7 cellular contexts compared by ENCODE assay signal in the genomic region with DNA sequence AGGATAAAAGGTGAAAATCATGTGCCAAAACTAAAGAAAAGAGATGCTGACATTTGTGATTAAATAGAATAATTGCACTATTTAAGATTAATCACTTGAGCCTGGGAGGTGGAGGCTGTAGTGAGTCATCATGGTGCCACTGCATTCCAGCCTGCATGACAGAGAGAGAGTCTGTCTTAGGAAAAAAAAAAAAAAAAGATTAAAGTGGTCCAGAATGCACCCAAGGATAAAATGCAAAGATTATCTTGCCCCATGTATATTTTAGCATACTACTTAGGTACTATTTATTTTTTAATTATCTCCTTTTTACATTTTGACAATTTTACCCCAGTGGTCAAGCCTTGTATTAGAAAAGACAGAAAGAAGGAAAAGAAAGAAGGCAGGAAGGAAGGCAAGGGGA.
DNase-seq lines count a peak whose midpoint lies in the region; FAIRE-seq and TF ChIP-seq lines count a peak whose summit lies in the region.
"Not testable (repeated sequence)": the region's sequence is repeated elsewhere in the genome, so short reads cannot be mapped to it uniquely, and the experiment has no call there.

No MANE protein-coding gene starts in this region.

- H3K27ac Mint-ChIP-seq in HFFc6 (peak overlapping the region; percentile 10; the same call in 1 of the 2 replicates), astrocyte (ENCODE audit: unreplicated experiment) (peak overlapping the region; percentile 49)

- peak; percentile 53 for DNase-seq in Caki2 (ENCODE audit: low read depth)
- DNase-seq in HFFc6, result peak; percentile 23
- peak; percentile 65 for DNase-seq in astrocyte (ENCODE audit: low read depth)
- DNase-seq in cardiac fibroblast (ENCODE audit: low read depth in 2 of 2), result peak; percentile 27 to 44
- peak; percentile 8 to 73 for DNase-seq in fibroblast of lung (ENCODE audit: low read depth in 2 of 2)
- peak; percentile 35 for DNase-seq in foreskin melanocyte
- peak; percentile 3 for DNase-seq in non-pigmented ciliary epithelial cell (ENCODE audit: low read depth)

- peak overlapping the region; percentile 26 for H3K4me2 ChIP-seq in astrocyte (ENCODE audit: low read length)
- H3K4me2 ChIP-seq in fibroblast of lung (ENCODE audit: extremely low read depth, insufficient read depth, low read length), result not testable (repeated sequence)

- H4K20me1 ChIP-seq in astrocyte (ENCODE audit: insufficient read depth, low read length); fibroblast of lung (ENCODE audit: control insufficient read depth, extremely low read depth, insufficient read depth, low read length): not testable (repeated sequence)

- H3K4me3 Mint-ChIP-seq in HFFc6; astrocyte (ENCODE audit: unreplicated experiment): not testable (repeated sequence)

- H3K79me2 ChIP-seq in astrocyte (ENCODE audit: insufficient read depth, low read length); fibroblast of lung (ENCODE audit: control insufficient read depth, insufficient read depth, low read length): not testable (repeated sequence)

- not testable (repeated sequence) for H3K36me3 ChIP-seq in astrocyte (ENCODE audit: insufficient read depth, low read length); fibroblast of lung (ENCODE audit: control insufficient read depth, insufficient read depth, low read length)

- FAIRE-seq in astrocyte (lab: Jason Lieb, UNC), result not testable (repeated sequence)

- H3K27me3 Mint-ChIP-seq in HFFc6 (ENCODE audit: insufficient read depth); astrocyte (ENCODE audit: low read depth, unreplicated experiment): not testable (repeated sequence)

- H3K36me3 Mint-ChIP-seq in HFFc6 (ENCODE audit: low read depth); astrocyte (ENCODE audit: low read depth, unreplicated experiment): not testable (repeated sequence)

- not testable (repeated sequence) for H3K4me3 ChIP-seq in astrocyte (ENCODE audit: insufficient read depth, low read depth, low read length); cardiac fibroblast (replicated peaks in 1 of 2; ENCODE audit: low read depth in 2 of 2, low read length in 2 of 2); fibroblast of lung (replicated peaks in 1 of 4; ENCODE audit: control extremely low read depth in 1 of 4, insufficient read depth in 1 of 4, low read depth in 3 of 4, low read length in 4 of 4)

- not testable (repeated sequence) for TF ChIP-seq CTCF in HFFc6 (IDR thresholded peaks at IDR 0.05); astrocyte (IDR thresholded peaks at IDR 0.05; ENCODE audit: insufficient read depth, low read depth, low read length); cardiac fibroblast (IDR thresholded peaks at IDR 0.05; ENCODE audit: low read depth, low read length); fibroblast of lung (conservative IDR thresholded peaks at IDR 0.05 in 1 of 2, IDR thresholded peaks at IDR 0.05 in 1 of 2; ENCODE audit: low read depth in 1 of 2, low read length in 2 of 2)

- H2AFZ ChIP-seq in astrocyte (ENCODE audit: low read depth, low read length); fibroblast of lung (ENCODE audit: low read length): not testable (repeated sequence)

- not testable (repeated sequence) for H3K27me3 ChIP-seq in astrocyte (ENCODE audit: insufficient read depth, low read length); fibroblast of lung (ENCODE audit: control insufficient read depth, insufficient read depth, low read length)

- peaks cover 13% of the 10 kb centered on the region for H3K4me1 Mint-ChIP-seq in HFFc6 (ENCODE audit: low read depth)
- not testable (repeated sequence) for H3K4me1 Mint-ChIP-seq in astrocyte (ENCODE audit: low read depth, unreplicated experiment)

- not testable (repeated sequence) for H3K4me1 ChIP-seq in astrocyte (ENCODE audit: insufficient read depth, low read length); fibroblast of lung (ENCODE audit: control insufficient read depth, extremely low read depth, insufficient read depth, low read length)

- H3K9me3 ChIP-seq in astrocyte (ENCODE audit: insufficient read depth, low read depth, low read length); fibroblast of lung (ENCODE audit: control insufficient read depth, insufficient read depth, low read depth, low read length): not testable (repeated sequence)

- peak overlapping the region; percentile 12 for H3K27ac ChIP-seq in astrocyte (ENCODE audit: low read depth, low read length)
- H3K27ac ChIP-seq in fibroblast of lung (ENCODE audit: insufficient read depth, low read length), result not testable (repeated sequence)

- not testable (repeated sequence) for H3K9me3 Mint-ChIP-seq in HFFc6; astrocyte (ENCODE audit: unreplicated experiment)

- in situ Hi-C loops in Caki2 (cut with HindIII; ENCODE audit: low pct_unique_long_range_greater_than_20kb, low sequenced_read_pairs), result not testable (repeated sequence)

- H3K9ac ChIP-seq in astrocyte (ENCODE audit: low read length); fibroblast of lung (ENCODE audit: insufficient read depth, low read length): not testable (repeated sequence)

Comparison
In these comparisons a context has a peak if more than half of its experiments do, and no peak if none do; other contexts are left out.
1. DNase-seq: peak in every context shown above with its lines; median percentile 65 in astrocyte; 53 in Caki2; 40 in fibroblast of lung; 36 in cardiac fibroblast; 35 in foreskin melanocyte; 23 in HFFc6; 3 in non-pigmented ciliary epithelial cell.